9 cellular contexts compared by ENCODE assay signal in genomic region chr17:77125432-77125901, GRCh38. TPM values are rescaled to one million over a fixed set of nuclear protein-coding genes. Genes with fewer than 3 reads are reported as not detected.
A peak's percentile ranks its signal among the peaks of the same experiment; 100 is the strongest.
DNase-seq lines count a peak whose midpoint lies in the region; TF ChIP-seq lines count a peak whose summit lies in the region.
"Had no signal": no experiment of that assay in that cellular context is flagged by ENCODE, and none has a peak within 500 bp of the region (broad histone marks: within the 10 kb centered on the region; RNA-seq: fewer than 3 reads in every experiment).

No MANE protein-coding gene starts in this region.

- no peak overlapping the region for H3K27ac Mint-ChIP-seq in progenitor cell of endocrine pancreas

- TF ChIP-seq RAD21 in Ishikawa (IDR thresholded peaks at IDR 0.05; ENCODE audit: low read depth), result no peak

- peak; percentile 95 for TF ChIP-seq EP300 in Ishikawa (IDR thresholded peaks at IDR 0.05; ENCODE audit: borderline replicate concordance)

- no peak overlapping the region for H3K4me3 Mint-ChIP-seq in progenitor cell of endocrine pancreas (ENCODE audit: low read depth)

- H3K27me3 Mint-ChIP-seq in progenitor cell of endocrine pancreas, result peaks cover 7% of the 10 kb centered on the region

- H3K36me3 Mint-ChIP-seq in progenitor cell of endocrine pancreas (ENCODE audit: insufficient read depth), result no peaks in the 10 kb centered on the region

- H3K4me3 ChIP-seq in AG09309 (ENCODE audit: control insufficient read depth, low read depth, low read length) (no peak overlapping the region), cardiac fibroblast (replicated peaks in 1 of 2; ENCODE audit: low read depth in 2 of 2, low read length in 2 of 2) (no peak overlapping the region)

- DNase-seq in AG09309 (ENCODE audit: low read depth) (peak; percentile 61), cardiac fibroblast (ENCODE audit: low read depth in 2 of 2) (peak; percentile 77 to 99), lung microvascular endothelial cell (ENCODE audit: low read depth in 2 of 2) (peak; percentile 96 to 98), NK-92 (lab: John Stamatoyannopoulos, UW; ENCODE audit: unreplicated experiment) (no peak), GM13976 (ENCODE audit: low spot score) (no peak), progenitor cell of endocrine pancreas (ENCODE audit: low spot score, unreplicated experiment) (no peak), NCI-H146 (lab: John Stamatoyannopoulos, UW) (no peak)
- DNase-seq: NCI-H2171 had no signal

- in situ Hi-C loops in GM13976 (cut with MboI; ENCODE audit: low sequenced_read_pairs, unreplicated experiment), result no loop called here

- H3K9me3 Mint-ChIP-seq in progenitor cell of endocrine pancreas (ENCODE audit: low read depth), result no peaks in the 10 kb centered on the region

- TF ChIP-seq CTCF in AG09309 (IDR thresholded peaks at IDR 0.05; ENCODE audit: control insufficient read depth, insufficient read depth, low read depth, low read length, missing control alignments), result no peak
- no peak for TF ChIP-seq CTCF in cardiac fibroblast (IDR thresholded peaks at IDR 0.05; ENCODE audit: low read depth, low read length)
- no peak for TF ChIP-seq CTCF in GM13976 (IDR thresholded peaks at IDR 0.05; ENCODE audit: borderline replicate concordance, control extremely low read depth, extremely low read depth, insufficient read depth, missing control alignments)
- no peak for TF ChIP-seq CTCF in progenitor cell of endocrine pancreas (IDR thresholded peaks at IDR 0.05; ENCODE audit: unreplicated experiment)

- H3K4me1 Mint-ChIP-seq in progenitor cell of endocrine pancreas (ENCODE audit: low read depth), result peaks cover 21% of the 10 kb centered on the region

TF ChIP-seq in Ishikawa, 13 proteins besides CTCF, POLR2A, EP300 and RAD21:
- TF ChIP-seq CEBPB (IDR thresholded peaks at IDR 0.05), result no peak; the same call in 1 of the 2 replicates
- TF ChIP-seq TAF1 (IDR thresholded peaks at IDR 0.05; ENCODE audit: low read depth), result no peak
- TF ChIP-seq TEAD4 (IDR thresholded peaks at IDR 0.05), result peak; percentile 98
- no peak for TF ChIP-seq EGR1 (IDR thresholded peaks at IDR 0.05)
- no peak for TF ChIP-seq REST (IDR thresholded peaks at IDR 0.05; ENCODE audit: low read depth)
- TF ChIP-seq ZBTB7A (IDR thresholded peaks at IDR 0.05; ENCODE audit: low read depth), result no peak
- no peak for TF ChIP-seq YY1 (IDR thresholded peaks at IDR 0.05; ENCODE audit: low read depth)
- peak; percentile 80 for TF ChIP-seq USF1 (IDR thresholded peaks at IDR 0.05)
- TF ChIP-seq FOXM1 (IDR thresholded peaks at IDR 0.05; ENCODE audit: borderline replicate concordance, low read depth), result peak; percentile 93
- peak; percentile 76; the same call in 1 of the 2 replicates for TF ChIP-seq NFIC (IDR thresholded peaks at IDR 0.05)
- TF ChIP-seq MAX (IDR thresholded peaks at IDR 0.05), result peak; percentile 90
- no peak for TF ChIP-seq CREB1 (IDR thresholded peaks at IDR 0.05; ENCODE audit: low read depth)
- TF ChIP-seq TCF12 (IDR thresholded peaks at IDR 0.05; ENCODE audit: low read depth), result peak; percentile 92

RNA-seq across cellular contexts. Expression of gene SEC14L1, which starts 15.3 kb away (rescaled TPM):
- total RNA-seq in lung microvascular endothelial cell, result 108 and 190 TPM in 2 replicates
- total RNA-seq in progenitor cell of endocrine pancreas, result 90.8 and 98.3 TPM in 2 replicates

Comparison
In these comparisons a context has a peak if more than half of its experiments do, and no peak if none do; other contexts are left out.
1. DNase-seq: peak in AG09309 (single experiment), cardiac fibroblast (2 of 2) and lung microvascular endothelial cell (2 of 2); none in NK-92 (single experiment), GM13976 (single experiment), progenitor cell of endocrine pancreas (single experiment) and NCI-H146 (single experiment).